Comparison of ENCODE assay signal across 1 cellular context in genomic region chr2:10449838-10450691, GRCh38.
A peak's percentile ranks its signal among the peaks of the same experiment; 100 is the strongest.
TF ChIP-seq lines count a peak whose summit lies in the region.

No MANE protein-coding gene starts in this region.

TF ChIP-seq in HepG2, 621 proteins besides CTCF, POLR2A, EP300 and RAD21 (continued from another document):
- TF ChIP-seq ZNF180 (CRISPR knock-in tag; IDR thresholded peaks at IDR 0.05; ENCODE audit: borderline replicate concordance, low read depth) (no peak), ZNF570 (CRISPR knock-in tag; IDR thresholded peaks at IDR 0.05; ENCODE audit: borderline replicate concordance) (no peak), KDM2A (CRISPR knock-in tag; IDR thresholded peaks at IDR 0.05; ENCODE audit: borderline replicate concordance, low read depth) (peak; percentile 97), ATF7-NPFF (CRISPR knock-in tag; IDR thresholded peaks at IDR 0.05; ENCODE audit: low read depth) (no peak), ZNF138 (CRISPR knock-in tag; IDR thresholded peaks at IDR 0.05; ENCODE audit: low read depth) (no peak)
- TF ChIP-seq, protein P1, sequence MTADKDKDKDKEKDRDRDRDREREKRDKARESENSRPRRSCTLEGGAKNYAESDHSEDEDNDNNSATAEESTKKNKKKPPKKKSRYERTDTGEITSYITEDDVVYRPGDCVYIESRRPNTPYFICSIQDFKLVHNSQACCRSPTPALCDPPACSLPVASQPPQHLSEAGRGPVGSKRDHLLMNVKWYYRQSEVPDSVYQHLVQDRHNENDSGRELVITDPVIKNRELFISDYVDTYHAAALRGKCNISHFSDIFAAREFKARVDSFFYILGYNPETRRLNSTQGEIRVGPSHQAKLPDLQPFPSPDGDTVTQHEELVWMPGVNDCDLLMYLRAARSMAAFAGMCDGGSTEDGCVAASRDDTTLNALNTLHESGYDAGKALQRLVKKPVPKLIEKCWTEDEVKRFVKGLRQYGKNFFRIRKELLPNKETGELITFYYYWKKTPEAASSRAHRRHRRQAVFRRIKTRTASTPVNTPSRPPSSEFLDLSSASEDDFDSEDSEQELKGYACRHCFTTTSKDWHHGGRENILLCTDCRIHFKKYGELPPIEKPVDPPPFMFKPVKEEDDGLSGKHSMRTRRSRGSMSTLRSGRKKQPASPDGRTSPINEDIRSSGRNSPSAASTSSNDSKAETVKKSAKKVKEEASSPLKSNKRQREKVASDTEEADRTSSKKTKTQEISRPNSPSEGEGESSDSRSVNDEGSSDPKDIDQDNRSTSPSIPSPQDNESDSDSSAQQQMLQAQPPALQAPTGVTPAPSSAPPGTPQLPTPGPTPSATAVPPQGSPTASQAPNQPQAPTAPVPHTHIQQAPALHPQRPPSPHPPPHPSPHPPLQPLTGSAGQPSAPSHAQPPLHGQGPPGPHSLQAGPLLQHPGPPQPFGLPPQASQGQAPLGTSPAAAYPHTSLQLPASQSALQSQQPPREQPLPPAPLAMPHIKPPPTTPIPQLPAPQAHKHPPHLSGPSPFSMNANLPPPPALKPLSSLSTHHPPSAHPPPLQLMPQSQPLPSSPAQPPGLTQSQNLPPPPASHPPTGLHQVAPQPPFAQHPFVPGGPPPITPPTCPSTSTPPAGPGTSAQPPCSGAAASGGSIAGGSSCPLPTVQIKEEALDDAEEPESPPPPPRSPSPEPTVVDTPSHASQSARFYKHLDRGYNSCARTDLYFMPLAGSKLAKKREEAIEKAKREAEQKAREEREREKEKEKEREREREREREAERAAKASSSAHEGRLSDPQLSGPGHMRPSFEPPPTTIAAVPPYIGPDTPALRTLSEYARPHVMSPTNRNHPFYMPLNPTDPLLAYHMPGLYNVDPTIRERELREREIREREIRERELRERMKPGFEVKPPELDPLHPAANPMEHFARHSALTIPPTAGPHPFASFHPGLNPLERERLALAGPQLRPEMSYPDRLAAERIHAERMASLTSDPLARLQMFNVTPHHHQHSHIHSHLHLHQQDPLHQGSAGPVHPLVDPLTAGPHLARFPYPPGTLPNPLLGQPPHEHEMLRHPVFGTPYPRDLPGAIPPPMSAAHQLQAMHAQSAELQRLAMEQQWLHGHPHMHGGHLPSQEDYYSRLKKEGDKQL (CRISPR knock-in tag; IDR thresholded peaks at IDR 0.05; ENCODE audit: low read depth) = 0 out of 2 replicates have a peak, but pooled peaks have one; percentile 32
